1 cellular context compared by ENCODE assay signal in genomic region chr17:44220211-44221071, GRCh38.
TF ChIP-seq lines count a peak whose summit lies in the region.

No MANE protein-coding gene starts in this region.

TF ChIP-seq in K562, 482 proteins besides CTCF, POLR2A, EP300 and RAD21 (continues in another document):
- TF ChIP-seq GMEB1 (CRISPR knock-in tag; IDR thresholded peaks at IDR 0.05) = no peak
- TF ChIP-seq, protein P1, sequence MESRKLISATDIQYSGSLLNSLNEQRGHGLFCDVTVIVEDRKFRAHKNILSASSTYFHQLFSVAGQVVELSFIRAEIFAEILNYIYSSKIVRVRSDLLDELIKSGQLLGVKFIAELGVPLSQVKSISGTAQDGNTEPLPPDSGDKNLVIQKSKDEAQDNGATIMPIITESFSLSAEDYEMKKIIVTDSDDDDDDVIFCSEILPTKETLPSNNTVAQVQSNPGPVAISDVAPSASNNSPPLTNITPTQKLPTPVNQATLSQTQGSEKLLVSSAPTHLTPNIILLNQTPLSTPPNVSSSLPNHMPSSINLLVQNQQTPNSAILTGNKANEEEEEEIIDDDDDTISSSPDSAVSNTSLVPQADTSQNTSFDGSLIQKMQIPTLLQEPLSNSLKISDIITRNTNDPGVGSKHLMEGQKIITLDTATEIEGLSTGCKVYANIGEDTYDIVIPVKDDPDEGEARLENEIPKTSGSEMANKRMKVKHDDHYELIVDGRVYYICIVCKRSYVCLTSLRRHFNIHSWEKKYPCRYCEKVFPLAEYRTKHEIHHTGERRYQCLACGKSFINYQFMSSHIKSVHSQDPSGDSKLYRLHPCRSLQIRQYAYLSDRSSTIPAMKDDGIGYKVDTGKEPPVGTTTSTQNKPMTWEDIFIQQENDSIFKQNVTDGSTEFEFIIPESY (CRISPR knock-in tag; IDR thresholded peaks at IDR 0.05) = no peak
- no peak for TF ChIP-seq ZNF75A (CRISPR knock-in tag; IDR thresholded peaks at IDR 0.05)
- peak; percentile 16; the same call in 1 of the 2 replicates for TF ChIP-seq ZBTB7A (IDR thresholded peaks at IDR 0.05; ENCODE audit: borderline replicate concordance, control insufficient read depth, low read depth, low read length)
- peak in 1 of 2 experiments; percentile 33; a peak in 1 of 4 replicates for TF ChIP-seq TRIM24 (IDR thresholded peaks at IDR 0.05)
- TF ChIP-seq NBN (IDR thresholded peaks at IDR 0.05; ENCODE audit: low read depth) = 0 out of 2 replicates have a peak, but pooled peaks have one; percentile 42
- no peak for TF ChIP-seq CREB3L1 (IDR thresholded peaks at IDR 0.05; ENCODE audit: borderline replicate concordance, low read depth)
- TF ChIP-seq TRIM28 (IDR thresholded peaks at IDR 0.05) = no peak
- TF ChIP-seq ESRRB (CRISPR knock-in tag; IDR thresholded peaks at IDR 0.05; ENCODE audit: borderline replicate concordance) = no peak
- TF ChIP-seq BCL6 (CRISPR knock-in tag; IDR thresholded peaks at IDR 0.05) = no peak
- TF ChIP-seq, protein P2, sequence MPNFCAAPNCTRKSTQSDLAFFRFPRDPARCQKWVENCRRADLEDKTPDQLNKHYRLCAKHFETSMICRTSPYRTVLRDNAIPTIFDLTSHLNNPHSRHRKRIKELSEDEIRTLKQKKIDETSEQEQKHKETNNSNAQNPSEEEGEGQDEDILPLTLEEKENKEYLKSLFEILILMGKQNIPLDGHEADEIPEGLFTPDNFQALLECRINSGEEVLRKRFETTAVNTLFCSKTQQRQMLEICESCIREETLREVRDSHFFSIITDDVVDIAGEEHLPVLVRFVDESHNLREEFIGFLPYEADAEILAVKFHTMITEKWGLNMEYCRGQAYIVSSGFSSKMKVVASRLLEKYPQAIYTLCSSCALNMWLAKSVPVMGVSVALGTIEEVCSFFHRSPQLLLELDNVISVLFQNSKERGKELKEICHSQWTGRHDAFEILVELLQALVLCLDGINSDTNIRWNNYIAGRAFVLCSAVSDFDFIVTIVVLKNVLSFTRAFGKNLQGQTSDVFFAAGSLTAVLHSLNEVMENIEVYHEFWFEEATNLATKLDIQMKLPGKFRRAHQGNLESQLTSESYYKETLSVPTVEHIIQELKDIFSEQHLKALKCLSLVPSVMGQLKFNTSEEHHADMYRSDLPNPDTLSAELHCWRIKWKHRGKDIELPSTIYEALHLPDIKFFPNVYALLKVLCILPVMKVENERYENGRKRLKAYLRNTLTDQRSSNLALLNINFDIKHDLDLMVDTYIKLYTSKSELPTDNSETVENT (CRISPR knock-in tag; IDR thresholded peaks at IDR 0.05) = peak; percentile 58; the same call in 1 of the 2 replicates
- TF ChIP-seq HOXB6 (CRISPR knock-in tag; IDR thresholded peaks at IDR 0.05; ENCODE audit: borderline replicate concordance) = no peak
- no peak for TF ChIP-seq HNRNPUL1 (IDR thresholded peaks at IDR 0.05; ENCODE audit: low read length)
- peak; percentile 22 for TF ChIP-seq PCBP1 (IDR thresholded peaks at IDR 0.05; ENCODE audit: low read depth, low read length, poor library complexity, severe bottlenecking)
- no peak for TF ChIP-seq NFYB (IDR thresholded peaks at IDR 0.05; ENCODE audit: extremely low read depth, insufficient read length)
- no peak for TF ChIP-seq RBM34 (IDR thresholded peaks at IDR 0.05; ENCODE audit: borderline replicate concordance, insufficient read depth, low read length)
- TF ChIP-seq HDGF (IDR thresholded peaks at IDR 0.05) = no peak
- TF ChIP-seq MTF1 (CRISPR knock-in tag; IDR thresholded peaks at IDR 0.05; ENCODE audit: borderline replicate concordance) = no peak
- 0 out of 2 replicates have a peak, but pooled peaks have one; percentile 25 for TF ChIP-seq MTA1 (IDR thresholded peaks at IDR 0.05; ENCODE audit: borderline replicate concordance)
- 0 out of 2 replicates have a peak, but pooled peaks have one; percentile 34 for TF ChIP-seq KAT7 (CRISPR knock-in tag; IDR thresholded peaks at IDR 0.05; ENCODE audit: borderline replicate concordance)
- TF ChIP-seq, protein P3, sequence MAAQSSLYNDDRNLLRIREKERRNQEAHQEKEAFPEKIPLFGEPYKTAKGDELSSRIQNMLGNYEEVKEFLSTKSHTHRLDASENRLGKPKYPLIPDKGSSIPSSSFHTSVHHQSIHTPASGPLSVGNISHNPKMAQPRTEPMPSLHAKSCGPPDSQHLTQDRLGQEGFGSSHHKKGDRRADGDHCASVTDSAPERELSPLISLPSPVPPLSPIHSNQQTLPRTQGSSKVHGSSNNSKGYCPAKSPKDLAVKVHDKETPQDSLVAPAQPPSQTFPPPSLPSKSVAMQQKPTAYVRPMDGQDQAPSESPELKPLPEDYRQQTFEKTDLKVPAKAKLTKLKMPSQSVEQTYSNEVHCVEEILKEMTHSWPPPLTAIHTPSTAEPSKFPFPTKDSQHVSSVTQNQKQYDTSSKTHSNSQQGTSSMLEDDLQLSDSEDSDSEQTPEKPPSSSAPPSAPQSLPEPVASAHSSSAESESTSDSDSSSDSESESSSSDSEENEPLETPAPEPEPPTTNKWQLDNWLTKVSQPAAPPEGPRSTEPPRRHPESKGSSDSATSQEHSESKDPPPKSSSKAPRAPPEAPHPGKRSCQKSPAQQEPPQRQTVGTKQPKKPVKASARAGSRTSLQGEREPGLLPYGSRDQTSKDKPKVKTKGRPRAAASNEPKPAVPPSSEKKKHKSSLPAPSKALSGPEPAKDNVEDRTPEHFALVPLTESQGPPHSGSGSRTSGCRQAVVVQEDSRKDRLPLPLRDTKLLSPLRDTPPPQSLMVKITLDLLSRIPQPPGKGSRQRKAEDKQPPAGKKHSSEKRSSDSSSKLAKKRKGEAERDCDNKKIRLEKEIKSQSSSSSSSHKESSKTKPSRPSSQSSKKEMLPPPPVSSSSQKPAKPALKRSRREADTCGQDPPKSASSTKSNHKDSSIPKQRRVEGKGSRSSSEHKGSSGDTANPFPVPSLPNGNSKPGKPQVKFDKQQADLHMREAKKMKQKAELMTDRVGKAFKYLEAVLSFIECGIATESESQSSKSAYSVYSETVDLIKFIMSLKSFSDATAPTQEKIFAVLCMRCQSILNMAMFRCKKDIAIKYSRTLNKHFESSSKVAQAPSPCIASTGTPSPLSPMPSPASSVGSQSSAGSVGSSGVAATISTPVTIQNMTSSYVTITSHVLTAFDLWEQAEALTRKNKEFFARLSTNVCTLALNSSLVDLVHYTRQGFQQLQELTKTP (IDR thresholded peaks at IDR 0.05; ENCODE audit: low read depth in 1 of 2, partially characterized antibody in 2 of 2) = peak in 1 of 2 experiments; percentile 41
- TF ChIP-seq FOSL1 (tag; conservative IDR thresholded peaks at IDR 0.05) = 0 out of 2 replicates have a peak, but pooled peaks have one; percentile 19
- TF ChIP-seq ZKSCAN3 (CRISPR knock-in tag; IDR thresholded peaks at IDR 0.05) = no peak
- TF ChIP-seq PCBP2 (IDR thresholded peaks at IDR 0.05; ENCODE audit: low read depth, low read length, poor library complexity, severe bottlenecking) = no peak
- TF ChIP-seq SRSF3 (IDR thresholded peaks at IDR 0.05; ENCODE audit: insufficient read depth, low read length) = 0 out of 2 replicates have a peak, but pooled peaks have one; percentile 39
- no peak for TF ChIP-seq FOXK2 (conservative IDR thresholded peaks at IDR 0.05 in 1 of 2, IDR thresholded peaks at IDR 0.05 in 1 of 2; ENCODE audit: low read depth in 2 of 2)
- TF ChIP-seq PPARD (CRISPR knock-in tag; IDR thresholded peaks at IDR 0.05) = no peak
- peak; percentile 49; the same call in 1 of the 2 replicates for TF ChIP-seq ZBTB1 (CRISPR knock-in tag; IDR thresholded peaks at IDR 0.05; ENCODE audit: borderline replicate concordance, low read depth)
- TF ChIP-seq SREBF1 (IDR thresholded peaks at IDR 0.05; ENCODE audit: borderline replicate concordance, low read depth, low read length) = no peak
- no peak for TF ChIP-seq SRSF9 (IDR thresholded peaks at IDR 0.05; ENCODE audit: borderline replicate concordance, low read depth, low read length)
- no peak; the same call in 1 of the 2 replicates for TF ChIP-seq NR2F6 (CRISPR knock-in tag; IDR thresholded peaks at IDR 0.05)
- TF ChIP-seq NR4A1 (CRISPR knock-in tag; IDR thresholded peaks at IDR 0.05) = no peak
- TF ChIP-seq NR4A1 (tag; IDR thresholded peaks at IDR 0.05) = no peak
- 0 out of 2 replicates have a peak, but pooled peaks have one; percentile 14 for TF ChIP-seq ELF1 (tag; IDR thresholded peaks at IDR 0.05)
- peak; percentile 75 for TF ChIP-seq ZNF263 (CRISPR knock-in tag; IDR thresholded peaks at IDR 0.05; ENCODE audit: borderline replicate concordance)
- TF ChIP-seq POLR2B (IDR thresholded peaks at IDR 0.05; ENCODE audit: low read depth, partially characterized antibody) = peak; percentile 35
- TF ChIP-seq TCF7L2 (IDR thresholded peaks at IDR 0.05; ENCODE audit: low read depth, low read length) = no peak
- peak in 1 of 2 experiments; percentile 40; a peak in 1 of 4 replicates for TF ChIP-seq HDAC1 (IDR thresholded peaks at IDR 0.05)
- TF ChIP-seq ATF7 (IDR thresholded peaks at IDR 0.05) = 0 out of 2 replicates have a peak, but pooled peaks have one; percentile 30
- no peak; the same call in 1 of the 2 replicates for TF ChIP-seq CREB1 (IDR thresholded peaks at IDR 0.05)
- 0 out of 2 replicates have a peak, but pooled peaks have one; percentile 17 for TF ChIP-seq CREB1 (CRISPR knock-in tag; IDR thresholded peaks at IDR 0.05)
- TF ChIP-seq, protein P4, sequence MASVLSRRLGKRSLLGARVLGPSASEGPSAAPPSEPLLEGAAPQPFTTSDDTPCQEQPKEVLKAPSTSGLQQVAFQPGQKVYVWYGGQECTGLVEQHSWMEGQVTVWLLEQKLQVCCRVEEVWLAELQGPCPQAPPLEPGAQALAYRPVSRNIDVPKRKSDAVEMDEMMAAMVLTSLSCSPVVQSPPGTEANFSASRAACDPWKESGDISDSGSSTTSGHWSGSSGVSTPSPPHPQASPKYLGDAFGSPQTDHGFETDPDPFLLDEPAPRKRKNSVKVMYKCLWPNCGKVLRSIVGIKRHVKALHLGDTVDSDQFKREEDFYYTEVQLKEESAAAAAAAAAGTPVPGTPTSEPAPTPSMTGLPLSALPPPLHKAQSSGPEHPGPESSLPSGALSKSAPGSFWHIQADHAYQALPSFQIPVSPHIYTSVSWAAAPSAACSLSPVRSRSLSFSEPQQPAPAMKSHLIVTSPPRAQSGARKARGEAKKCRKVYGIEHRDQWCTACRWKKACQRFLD (CRISPR knock-in tag; IDR thresholded peaks at IDR 0.05) = no peak
- TF ChIP-seq, protein P5, sequence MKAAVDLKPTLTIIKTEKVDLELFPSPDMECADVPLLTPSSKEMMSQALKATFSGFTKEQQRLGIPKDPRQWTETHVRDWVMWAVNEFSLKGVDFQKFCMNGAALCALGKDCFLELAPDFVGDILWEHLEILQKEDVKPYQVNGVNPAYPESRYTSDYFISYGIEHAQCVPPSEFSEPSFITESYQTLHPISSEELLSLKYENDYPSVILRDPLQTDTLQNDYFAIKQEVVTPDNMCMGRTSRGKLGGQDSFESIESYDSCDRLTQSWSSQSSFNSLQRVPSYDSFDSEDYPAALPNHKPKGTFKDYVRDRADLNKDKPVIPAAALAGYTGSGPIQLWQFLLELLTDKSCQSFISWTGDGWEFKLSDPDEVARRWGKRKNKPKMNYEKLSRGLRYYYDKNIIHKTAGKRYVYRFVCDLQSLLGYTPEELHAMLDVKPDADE (conservative IDR thresholded peaks at IDR 0.05; ENCODE audit: control insufficient read depth, low read depth, low read length) = 0 out of 2 replicates have a peak, but pooled peaks have one; percentile 10
- 0 out of 6 replicates have a peak, but pooled peaks of 1 of the 3 experiments have one; percentile 15 for TF ChIP-seq ZBTB11 (CRISPR knock-in tag; IDR thresholded peaks at IDR 0.05)
- no peak for TF ChIP-seq TEAD1 (CRISPR knock-in tag; IDR thresholded peaks at IDR 0.05)
- no peak for TF ChIP-seq SMAD1 (IDR thresholded peaks at IDR 0.05; ENCODE audit: low read depth, low read length, partially characterized antibody)
- no peak for TF ChIP-seq SIRT6 (IDR thresholded peaks at IDR 0.05; ENCODE audit: low read depth, low read length)
